Comparison of ENCODE assay signal across 8 cellular contexts in genomic region chr3:8658326-8659212, GRCh38. TPM values are rescaled to one million over a fixed set of nuclear protein-coding genes. Genes with fewer than 3 reads are reported as not detected.
A peak's percentile ranks its signal among the peaks of the same experiment; 100 is the strongest.
DNase-seq lines count a peak whose midpoint lies in the region; ATAC-seq and TF ChIP-seq lines count a peak whose summit lies in the region.

No MANE protein-coding gene starts in this region.

- no peak overlapping the region for H4K8ac ChIP-seq in mesenchymal stem cell (ENCODE audit: low read length)

- H3K36me3 ChIP-seq in liver (ENCODE audit: control insufficient read depth in 4 of 4, insufficient read depth in 3 of 4, low read depth in 1 of 4, low read length in 3 of 4) (no peaks in the 10 kb centered on the region), mesenchymal stem cell (ENCODE audit: control insufficient read depth in 1 of 2, insufficient read depth in 2 of 2, low read depth in 1 of 2, low read length in 2 of 2) (no peaks in the 10 kb centered on the region)

- no peaks in the 10 kb centered on the region for H3K27me3 ChIP-seq in liver (ENCODE audit: control insufficient read depth in 4 of 4, insufficient read depth in 4 of 4, low read length in 3 of 4)
- H3K27me3 ChIP-seq in mesenchymal stem cell (ENCODE audit: control insufficient read depth in 1 of 2, insufficient read depth in 1 of 2, low read length in 2 of 2), result peaks cover 0 to 53% of the 10 kb centered on the region in 2 experiments

- intact Hi-C loops in activated T-helper 1 cell treated with anti-CD3 and anti-CD28 coated beads, Interleukin-12 subunit alpha, Interleukin-12 subunit beta, Interleukin-2, Interleukin-4 antibody, amounts not matched to agents 30 ng/mL and 10 ng/mL and 1 ng/mL, durations not matched to agents 14 hours and 24 hours and 36 hours (cut with micrococcal nuclease), result no loop called here

- no peak overlapping the region for H3K4me3 Mint-ChIP-seq in activated T-helper 1 cell treated with anti-CD3 and anti-CD28 coated beads, Interleukin-12 subunit alpha, Interleukin-12 subunit beta, Interleukin-2, Interleukin-4 antibody, amounts not matched to agents 30 ng/mL and 10 ng/mL and 1 ng/mL, durations not matched to agents 14 hours and 24 hours and 36 hours

- TF ChIP-seq CTCF in VCaP (conservative IDR thresholded peaks at IDR 0.05) (no peak), liver (IDR thresholded peaks at IDR 0.05; ENCODE audit: low read depth, low read length, missing input control) (no peak)

- no peaks in the 10 kb centered on the region for H3K36me3 Mint-ChIP-seq in activated T-helper 1 cell treated with anti-CD3 and anti-CD28 coated beads, Interleukin-12 subunit alpha, Interleukin-12 subunit beta, Interleukin-2, Interleukin-4 antibody, amounts not matched to agents 30 ng/mL and 10 ng/mL and 1 ng/mL, durations not matched to agents 14 hours and 24 hours and 36 hours (ENCODE audit: low read depth)

- no peak overlapping the region for H3K4me2 ChIP-seq in mesenchymal stem cell (ENCODE audit: low read length, poor library complexity, severe bottlenecking)

- no peak overlapping the region for H3K23ac ChIP-seq in mesenchymal stem cell (ENCODE audit: low read length in 2 of 2)

- H3K4me3 ChIP-seq in liver (ENCODE audit: low read depth in 1 of 3, low read length in 3 of 3) (no peak overlapping the region), mesenchymal stem cell (ENCODE audit: insufficient read depth in 1 of 2, low read depth in 1 of 2, low read length in 2 of 2) (no peak overlapping the region)

- H3K27ac Mint-ChIP-seq in activated T-helper 1 cell treated with anti-CD3 and anti-CD28 coated beads, Interleukin-12 subunit alpha, Interleukin-12 subunit beta, Interleukin-2, Interleukin-4 antibody, amounts not matched to agents 30 ng/mL and 10 ng/mL and 1 ng/mL, durations not matched to agents 14 hours and 24 hours and 36 hours, result no peak overlapping the region

- H3K9me3 ChIP-seq in liver (ENCODE audit: control insufficient read depth in 4 of 4, low read length in 3 of 4), result no peaks in the 10 kb centered on the region
- H3K9me3 ChIP-seq in mesenchymal stem cell (ENCODE audit: control insufficient read depth, low read length), result peaks cover 6% of the 10 kb centered on the region

- H4K91ac ChIP-seq in mesenchymal stem cell (ENCODE audit: low read length), result no peak overlapping the region

- H3K14ac ChIP-seq in mesenchymal stem cell (ENCODE audit: low read length in 2 of 2), result no peak overlapping the region

- H3K4ac ChIP-seq in mesenchymal stem cell (ENCODE audit: low read depth in 1 of 2, low read length in 2 of 2), result no peak overlapping the region

- no peak overlapping the region for H2AK5ac ChIP-seq in mesenchymal stem cell (ENCODE audit: low read length, severe bottlenecking)

- no peak overlapping the region for H2BK15ac ChIP-seq in mesenchymal stem cell (ENCODE audit: low read depth, poor library complexity, severe bottlenecking)

- no peak overlapping the region for H2BK120ac ChIP-seq in mesenchymal stem cell (ENCODE audit: low read depth, low read length)

- no peak for TF ChIP-seq RAD21 in liver (IDR thresholded peaks at IDR 0.05)

- H2AFZ ChIP-seq in mesenchymal stem cell (ENCODE audit: low read depth, low read length), result no peak overlapping the region

- 36% methylated on average over 11 of the region's 11 CpGs for WGBS in liver
- WGBS in mesenchymal stem cell, result 79% methylated on average over 9 of the region's 11 CpGs

- peak overlapping the region; percentile 79; the same call in 1 of the 2 replicates for H3K27ac ChIP-seq in VCaP
- H3K27ac ChIP-seq in liver (ENCODE audit: low read depth in 1 of 2, low read length in 2 of 2), result no peak overlapping the region
- no peak overlapping the region for H3K27ac ChIP-seq in mesenchymal stem cell (ENCODE audit: low read length, poor library complexity, severe bottlenecking)

- H3K9ac ChIP-seq in liver (ENCODE audit: low read depth in 1 of 2, low read length in 2 of 2) (no peak overlapping the region), mesenchymal stem cell (ENCODE audit: low read length) (no peak overlapping the region)

- no peaks in the 10 kb centered on the region for H3K4me1 Mint-ChIP-seq in activated T-helper 1 cell treated with anti-CD3 and anti-CD28 coated beads, Interleukin-12 subunit alpha, Interleukin-12 subunit beta, Interleukin-2, Interleukin-4 antibody, amounts not matched to agents 30 ng/mL and 10 ng/mL and 1 ng/mL, durations not matched to agents 14 hours and 24 hours and 36 hours (ENCODE audit: low read depth)

- ATAC-seq in GM21526 (IDR thresholded peaks at IDR 0.05; ENCODE audit: low FRiP score, unreplicated experiment), result peak; percentile 87

- H3K18ac ChIP-seq in mesenchymal stem cell (ENCODE audit: low read depth in 1 of 2, low read length in 2 of 2), result no peak overlapping the region

- DNase-seq in GDM1 (lab: John Stamatoyannopoulos, UW) (peak; percentile 53), HT-29 (ENCODE audit: low spot score) (peak; percentile 88), mesenchymal stem cell (no peak), cerebellar nuclear complex (lab: John Stamatoyannopoulos, UW) (no peak)
- DNase-seq in activated T-helper 1 cell treated with anti-CD3 and anti-CD28 coated beads, Interleukin-12 subunit alpha, Interleukin-12 subunit beta, Interleukin-2, Interleukin-4 antibody, amounts not matched to agents 30 ng/mL and 10 ng/mL and 1 ng/mL, durations not matched to agents 14 hours and 24 hours and 36 hours (ENCODE audit: low spot score), result no peak

- H3K9me3 Mint-ChIP-seq in activated T-helper 1 cell treated with anti-CD3 and anti-CD28 coated beads, Interleukin-12 subunit alpha, Interleukin-12 subunit beta, Interleukin-2, Interleukin-4 antibody, amounts not matched to agents 30 ng/mL and 10 ng/mL and 1 ng/mL, durations not matched to agents 14 hours and 24 hours and 36 hours, result no peaks in the 10 kb centered on the region

- no peaks in the 10 kb centered on the region for H3K4me1 ChIP-seq in liver (ENCODE audit: control insufficient read depth in 4 of 4, insufficient read depth in 4 of 4, low read length in 3 of 4)
- peaks cover 8% of the 10 kb centered on the region for H3K4me1 ChIP-seq in mesenchymal stem cell (ENCODE audit: control insufficient read depth, insufficient read depth, low read depth, low read length)

- no peaks in the 10 kb centered on the region for H3K79me1 ChIP-seq in mesenchymal stem cell (replicated peaks; ENCODE audit: low read length, poor library complexity, severe bottlenecking)

- H3K27me3 Mint-ChIP-seq in activated T-helper 1 cell treated with anti-CD3 and anti-CD28 coated beads, Interleukin-12 subunit alpha, Interleukin-12 subunit beta, Interleukin-2, Interleukin-4 antibody, amounts not matched to agents 30 ng/mL and 10 ng/mL and 1 ng/mL, durations not matched to agents 14 hours and 24 hours and 36 hours (ENCODE audit: insufficient read depth), result peaks cover 12% of the 10 kb centered on the region

- no peak overlapping the region for H2BK12ac ChIP-seq in mesenchymal stem cell (ENCODE audit: low read length in 2 of 2)

- H2BK5ac ChIP-seq in mesenchymal stem cell (ENCODE audit: low read depth, low read length, poor library complexity, severe bottlenecking), result no peak overlapping the region

TF ChIP-seq in liver, 16 proteins besides CTCF, POLR2A, EP300 and RAD21:
- TF ChIP-seq EGR1 (IDR thresholded peaks at IDR 0.05; ENCODE audit: low read depth in 2 of 2), result no peak
- peak; percentile 41 for TF ChIP-seq NR2F2 (IDR thresholded peaks at IDR 0.05)
- no peak for TF ChIP-seq SP1 (IDR thresholded peaks at IDR 0.05)
- TF ChIP-seq, protein P1, sequence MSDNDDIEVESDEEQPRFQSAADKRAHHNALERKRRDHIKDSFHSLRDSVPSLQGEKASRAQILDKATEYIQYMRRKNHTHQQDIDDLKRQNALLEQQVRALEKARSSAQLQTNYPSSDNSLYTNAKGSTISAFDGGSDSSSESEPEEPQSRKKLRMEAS (IDR thresholded peaks at IDR 0.05), result no peak

RNA-seq across cellular contexts. Expression of gene SSUH2, which starts 14.0 kb away (rescaled TPM):
- 0.08 and 0.10 TPM in 2 replicates for total RNA-seq in HT-29 (2014; rRNA removed; shearing (Covaris generic))
- 1 to 10 TPM in 1 of 2 donors, under 1 TPM in 1; 0.17 to 2.1 TPM for total RNA-seq in liver
- polyA plus RNA-seq in liver, result under 1 TPM; 0.22 to 0.25 TPM
- not detected in 2 replicates for total RNA-seq in activated T-helper 1 cell treated with anti-CD3 and anti-CD28 coated beads, Interleukin-12 subunit alpha, Interleukin-12 subunit beta, Interleukin-2, Interleukin-4 antibody, amounts not matched to agents 30 ng/mL and 10 ng/mL and 1 ng/mL, durations not matched to agents 14 hours and 24 hours and 36 hours
- polyA plus RNA-seq in mesenchymal stem cell (2013, experiment 1 of 2), result 0.03 TPM
- not detected for polyA plus RNA-seq in mesenchymal stem cell (2013, experiment 2 of 2)

Comparison
In these comparisons a context has a peak if more than half of its experiments do, and no peak if none do; other contexts are left out.
1. DNase-seq: peak in GDM1 (single experiment) and HT-29 (single experiment); none in activated T-helper 1 cell treated with anti-CD3 and anti-CD28 coated beads, Interleukin-12 subunit alpha, Interleukin-12 subunit beta, Interleukin-2, Interleukin-4 antibody, amounts not matched to agents 30 ng/mL and 10 ng/mL and 1 ng/mL, durations not matched to agents 14 hours and 24 hours and 36 hours (single experiment), mesenchymal stem cell (single experiment) and cerebellar nuclear complex (0 of 2).